12 cellular contexts compared by ENCODE assay signal in the genomic region with DNA sequence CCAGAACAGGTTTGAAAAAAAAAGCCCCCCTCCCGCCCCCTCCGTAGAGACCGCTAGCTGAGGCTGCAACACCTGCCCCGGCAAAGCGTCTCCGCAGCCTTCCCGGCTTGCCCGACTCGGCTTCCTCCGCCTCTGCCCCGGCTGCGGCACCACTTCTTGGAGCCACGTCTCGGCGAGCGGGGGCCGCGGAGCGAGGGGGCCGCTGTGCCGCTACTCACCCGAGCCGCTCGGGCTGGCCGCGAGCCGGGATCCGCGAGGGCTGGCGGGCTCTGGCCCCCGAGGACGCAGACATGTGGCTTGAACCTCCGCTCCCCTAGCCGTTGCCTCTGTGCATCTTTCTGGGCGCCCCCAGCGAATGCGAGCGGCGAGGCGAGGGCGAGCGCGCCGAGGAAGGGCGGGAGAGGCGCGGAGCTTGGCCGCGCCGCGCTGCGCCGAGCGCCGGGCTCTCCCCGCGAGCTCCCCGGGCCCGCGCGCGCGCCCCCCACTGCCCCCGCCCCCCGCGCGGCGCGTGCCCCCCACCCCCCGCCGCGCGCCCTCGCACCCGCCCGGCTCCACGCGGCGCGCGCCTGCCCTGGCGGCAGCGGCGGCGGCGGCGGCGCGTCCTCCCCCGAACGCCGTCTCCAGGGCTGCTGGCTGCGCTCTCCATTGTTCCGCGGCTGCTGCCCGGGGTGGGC.
DNase-seq lines count a peak whose midpoint lies in the region; ATAC-seq, FAIRE-seq and TF ChIP-seq lines count a peak whose summit lies in the region.
"Had no signal": no experiment of that assay in that cellular context is flagged by ENCODE, and none has a peak within 500 bp of the region (broad histone marks: within the 10 kb centered on the region; RNA-seq: fewer than 3 reads in every experiment).

No MANE protein-coding gene starts in this region.

- TF ChIP-seq POLR2A in IMR-90 (IDR thresholded peaks at IDR 0.05; ENCODE audit: low read depth, low read length) (no peak), H1 (IDR thresholded peaks at IDR 0.05; ENCODE audit: control extremely low read depth in 1 of 2, low read depth in 2 of 2, low read length in 2 of 2) (no peak), ovary (IDR thresholded peaks at IDR 0.05) (no peak)

- H3K27me3 ChIP-seq in IMR-90 (ENCODE audit: control insufficient read depth, insufficient read depth, low read length) (peaks cover 26% of the 10 kb centered on the region), H1 (replicated peaks in 1 of 4; ENCODE audit: control insufficient read depth in 3 of 4, extremely low read depth in 1 of 4, insufficient read depth in 3 of 4, low read length in 3 of 4) (peaks cover 13 to 52% (median 40%) of the 10 kb centered on the region in 4 experiments), ovary (no peaks in the 10 kb centered on the region)

- H3K4ac ChIP-seq in IMR-90 (ENCODE audit: low read depth, low read length) (no peak overlapping the region), H1 (replicated peaks; ENCODE audit: insufficient read length, low read depth, low read length) (no peak overlapping the region)

- H3K4me1 ChIP-seq in IMR-90 (ENCODE audit: control insufficient read depth, insufficient read depth, low read length) (no peaks in the 10 kb centered on the region), H1 (replicated peaks in 1 of 4; ENCODE audit: control insufficient read depth in 3 of 4, insufficient read depth in 4 of 4, low read length in 3 of 4) (peaks cover 0 to 4% (median 3%) of the 10 kb centered on the region in 4 experiments; a peak in 3 of 7 replicates), ovary (ENCODE audit: insufficient read depth) (peaks cover 6% of the 10 kb centered on the region)

- H4K8ac ChIP-seq in IMR-90 (ENCODE audit: low read depth in 2 of 2, low read length in 2 of 2) (no peak overlapping the region), H1 (ENCODE audit: extremely low read depth, insufficient read depth, low read length) (no peak overlapping the region; the same call in 1 of the 2 replicates)

- H3K9ac ChIP-seq in IMR-90 (ENCODE audit: low read depth, low read length) (no peak overlapping the region), H1 (replicated peaks in 1 of 4; ENCODE audit: extremely low read depth in 1 of 4, low read depth in 3 of 4, low read length in 3 of 4) (no peak overlapping the region; a peak in 2 of 7 replicates)

- H3K56ac ChIP-seq in IMR-90 (ENCODE audit: extremely low read depth, insufficient read depth, low read length) = no peak overlapping the region
- H3K56ac ChIP-seq in H1 (replicated peaks; ENCODE audit: insufficient read length, low read depth, low read length) = no peak overlapping the region

- in situ Hi-C loops in IMR-90 (cut with MboI; ENCODE audit: low sequenced_read_pairs) = no loop called here

- H3K18ac ChIP-seq in IMR-90 (ENCODE audit: low read depth, low read length) (no peak overlapping the region), H1 (ENCODE audit: extremely low read depth, low read length) (no peak overlapping the region)

- peaks cover 2% of the 10 kb centered on the region for H3K36me3 Mint-ChIP-seq in T-helper 17 cell (ENCODE audit: low read depth)
- H3K36me3 Mint-ChIP-seq in activated T-helper 1 cell treated with anti-CD3 and anti-CD28 coated beads, Interleukin-12 subunit alpha, Interleukin-12 subunit beta, Interleukin-2, Interleukin-4 antibody, amounts not matched to agents 30 ng/mL and 10 ng/mL and 1 ng/mL, durations not matched to agents 14 hours and 24 hours and 36 hours (ENCODE audit: low read depth) = no peaks in the 10 kb centered on the region
- H3K36me3 Mint-ChIP-seq: activated CD4-positive, alpha-beta memory T cell treated with anti-CD3 and anti-CD28 coated beads for 36 hours had no signal

- H2BK5ac ChIP-seq in IMR-90 (ENCODE audit: low read depth, low read length, poor library complexity, severe bottlenecking) = no peak overlapping the region
- no peak overlapping the region for H2BK5ac ChIP-seq in H1 (ENCODE audit: low read depth, low read length)

- no TSS peak for BruUV-seq in IMR-90 (replicated peaks; lab: Mats Ljungman, UMichigan)

- dilution Hi-C loops in IMR-90 (cut with HindIII; ENCODE audit: low sequenced_read_pairs, unreplicated experiment) = no loop called here

- POLR2A ChIA-PET in IMR-90 (lab: Charles Lee; ENCODE audit: unreplicated experiment) = no interaction called here
- POLR2A ChIA-PET in H1 (lab: Charles Lee; ENCODE audit: partially characterized antibody) = no interaction called here

- H2AK5ac ChIP-seq in IMR-90 (ENCODE audit: low read depth, low read length) (no peak overlapping the region), H1 (ENCODE audit: low read depth, low read length) (no peak overlapping the region)

- H4K5ac ChIP-seq in IMR-90 (ENCODE audit: low read depth, low read length) = no peak overlapping the region
- H4K5ac ChIP-seq in H1 (ENCODE audit: insufficient read length, low read depth, low read length) = no peak overlapping the region

- no peak for TF ChIP-seq CTCF in IMR-90 (conservative IDR thresholded peaks at IDR 0.05; ENCODE audit: low read depth, low read length)
- TF ChIP-seq CTCF in H1 (IDR thresholded peaks at IDR 0.05; ENCODE audit: control extremely low read depth in 1 of 3, insufficient read depth in 1 of 3, low read depth in 1 of 3, low read length in 3 of 3) = no peak
- TF ChIP-seq CTCF in ovary (IDR thresholded peaks at IDR 0.05) = no peak

- ATAC-seq in IMR-90 (ENCODE audit: low read depth) (peak; percentile 29; the same call in 1 of the 2 replicates), T-helper 17 cell (no peak), GM21529 (IDR thresholded peaks at IDR 0.05; ENCODE audit: unreplicated experiment) (no peak)
- ATAC-seq: effector memory CD8-positive, alpha-beta T cell; HCT116 had no signal

- H3K23ac ChIP-seq in IMR-90 (ENCODE audit: low read depth, low read length) (no peak overlapping the region), H1 (ENCODE audit: insufficient read length) (no peak overlapping the region)

- H3K14ac ChIP-seq in IMR-90 (replicated peaks; ENCODE audit: low read depth, low read length) = no peak overlapping the region
- no peak overlapping the region for H3K14ac ChIP-seq in H1 (ENCODE audit: insufficient read length)

- H2BK120ac ChIP-seq in IMR-90 (ENCODE audit: low read depth, low read length) (no peak overlapping the region), H1 (replicated peaks; ENCODE audit: low read depth, low read length) (no peak overlapping the region)

- H3K9me3 ChIP-seq in IMR-90 (ENCODE audit: control insufficient read depth, insufficient read depth, low read length) = no peaks in the 10 kb centered on the region
- H3K9me3 ChIP-seq in H1 (ENCODE audit: insufficient read depth in 2 of 2, low read depth in 1 of 2, low read length in 1 of 2) = no peaks in the 10 kb centered on the region
- H3K9me3 ChIP-seq in ovary = no peaks in the 10 kb centered on the region
- no peaks in the 10 kb centered on the region for H3K9me3 ChIP-seq in T-helper 17 cell (ENCODE audit: control insufficient read depth, low read length, poor library complexity, severe bottlenecking)

- H2AK9ac ChIP-seq in IMR-90 (replicated peaks; ENCODE audit: low read depth, low read length, poor library complexity) = no peak overlapping the region

- no peak overlapping the region for H2BK12ac ChIP-seq in H1 (ENCODE audit: low read depth, low read length)

- H3K23me2 ChIP-seq in H1 (ENCODE audit: low read depth, low read length) = peaks cover 9% of the 10 kb centered on the region; the same call in 1 of the 2 replicates

- H4K91ac ChIP-seq in IMR-90 (ENCODE audit: insufficient read depth, low read depth, low read length) (no peak overlapping the region), H1 (replicated peaks; ENCODE audit: insufficient read length, low read length) (no peak overlapping the region)

- no peak overlapping the region for H3K27ac ChIP-seq in IMR-90 (ENCODE audit: insufficient read depth, low read length)
- H3K27ac ChIP-seq in H1 (ENCODE audit: low read depth, low read length) = no peak overlapping the region
- no peak overlapping the region for H3K27ac ChIP-seq in ovary

- H2AFZ ChIP-seq in IMR-90 (replicated peaks; ENCODE audit: low read length, poor library complexity) (peak overlapping the region; percentile 43), H1 (ENCODE audit: low read length) (no peak overlapping the region)

- no peak overlapping the region for H3K4me3 Mint-ChIP-seq in T-helper 17 cell
- no peak overlapping the region for H3K4me3 Mint-ChIP-seq in activated T-helper 1 cell treated with anti-CD3 and anti-CD28 coated beads, Interleukin-12 subunit alpha, Interleukin-12 subunit beta, Interleukin-2, Interleukin-4 antibody, amounts not matched to agents 30 ng/mL and 10 ng/mL and 1 ng/mL, durations not matched to agents 14 hours and 24 hours and 36 hours
- H3K4me3 Mint-ChIP-seq: activated CD4-positive, alpha-beta memory T cell treated with anti-CD3 and anti-CD28 coated beads for 36 hours; effector memory CD8-positive, alpha-beta T cell; stimulated activated naive CD8-positive, alpha-beta T cell treated with anti-CD3 and anti-CD28 coated beads, Interleukin-15, Interleukin-2, amounts not matched to agents 100 ng/mL and 50 ng/mL, for 24 hours had no signal

- no peaks in the 10 kb centered on the region for H3K79me2 ChIP-seq in H1 (ENCODE audit: control insufficient read depth in 1 of 2, insufficient read depth in 2 of 2, low read length in 2 of 2)

- H3K36me3 ChIP-seq in IMR-90 (ENCODE audit: control insufficient read depth, insufficient read depth, low read length) (no peaks in the 10 kb centered on the region), H1 (ENCODE audit: control insufficient read depth in 2 of 4, insufficient read depth in 4 of 4, low read length in 3 of 4) (no peaks in the 10 kb centered on the region), ovary (no peaks in the 10 kb centered on the region)

- TF ChIP-seq RAD21 in IMR-90 (IDR thresholded peaks at IDR 0.05; ENCODE audit: low read length) (no peak), H1 (IDR thresholded peaks at IDR 0.05 in 1 of 2, conservative IDR thresholded peaks at IDR 0.05 in 1 of 2; ENCODE audit: low read depth in 2 of 2, low read length in 2 of 2) (peak in 1 of 2 experiments; percentile 11; a peak in 1 of 4 replicates)

- DNase-seq in COLO668 (lab: John Stamatoyannopoulos, UW; ENCODE audit: unreplicated experiment) (peak; percentile 76), IMR-90 (no peak), H1 (ENCODE audit: low read depth in 1 of 2, low spot score in 2 of 2) (peak in 1 of 2 experiments; percentile 69), ovary (peak in 3 of 5 donors; percentile 21 to 73 (median 39)), T-helper 17 cell (no peak), T-helper 1 cell (no peak)
- no peak for DNase-seq in activated T-helper 1 cell treated with anti-CD3 and anti-CD28 coated beads, Interleukin-12 subunit alpha, Interleukin-12 subunit beta, Interleukin-2, Interleukin-4 antibody, amounts not matched to agents 30 ng/mL and 10 ng/mL and 1 ng/mL, durations not matched to agents 14 hours and 24 hours and 36 hours (ENCODE audit: low spot score)
- DNase-seq: activated CD4-positive, alpha-beta memory T cell treated with anti-CD3 and anti-CD28 coated beads for 36 hours; effector memory CD8-positive, alpha-beta T cell had no signal

- H3K27me3 Mint-ChIP-seq in T-helper 17 cell = peaks cover 59% of the 10 kb centered on the region
- H3K27me3 Mint-ChIP-seq in activated T-helper 1 cell treated with anti-CD3 and anti-CD28 coated beads, Interleukin-12 subunit alpha, Interleukin-12 subunit beta, Interleukin-2, Interleukin-4 antibody, amounts not matched to agents 30 ng/mL and 10 ng/mL and 1 ng/mL, durations not matched to agents 14 hours and 24 hours and 36 hours (ENCODE audit: insufficient read depth) = peaks cover 64% of the 10 kb centered on the region

- WGBS in IMR-90 (ENCODE audit: extremely low coverage in 2 of 2, insufficient read length in 1 of 2), 2 experiments = 2% methylated on average over 19 of the region's 96 CpGs; no CpG with 5 or more reads in 1 of the 2 experiments
- 3% methylated on average over 39 of the region's 96 CpGs; no CpG with 5 or more reads in 1 of the 2 experiments for WGBS in H1 (ENCODE audit: extremely low coverage in 1 of 2, insufficient coverage in 1 of 2, insufficient read length in 1 of 2, insufficient replicate concordance in 2 of 2, low coverage in 1 of 2, low lambda C conversion rate in 2 of 2, missing lambda C conversion rate in 1 of 2), 2 experiments
- 0 to 1% (median 1%) methylated on average over 58 to 79 of the region's 96 CpGs for WGBS in ovary, 3 donors

- H3K4me3 ChIP-seq in IMR-90 (ENCODE audit: insufficient read depth, low read depth, low read length) (no peak overlapping the region), H1 (ENCODE audit: extremely low read depth in 1 of 4, insufficient read depth in 2 of 4, low read depth in 3 of 4, low read length in 4 of 4) (peak overlapping the region; percentile 30 to 72 (median 56)), ovary (peak overlapping the region; percentile 30)

- H3K4me2 ChIP-seq in IMR-90 (ENCODE audit: low read depth, low read length) = no peak overlapping the region; the same call in 1 of the 2 replicates
- peak overlapping the region; percentile 90 to 98 for H3K4me2 ChIP-seq in H1 (ENCODE audit: insufficient read depth in 1 of 2, low read depth in 2 of 2, low read length in 2 of 2)

- no peak overlapping the region for H3K27ac Mint-ChIP-seq in T-helper 17 cell
- no peak overlapping the region for H3K27ac Mint-ChIP-seq in activated T-helper 1 cell treated with anti-CD3 and anti-CD28 coated beads, Interleukin-12 subunit alpha, Interleukin-12 subunit beta, Interleukin-2, Interleukin-4 antibody, amounts not matched to agents 30 ng/mL and 10 ng/mL and 1 ng/mL, durations not matched to agents 14 hours and 24 hours and 36 hours
- H3K27ac Mint-ChIP-seq: activated CD4-positive, alpha-beta memory T cell treated with anti-CD3 and anti-CD28 coated beads for 36 hours; effector memory CD8-positive, alpha-beta T cell; stimulated activated naive CD8-positive, alpha-beta T cell treated with anti-CD3 and anti-CD28 coated beads, Interleukin-15, Interleukin-2, amounts not matched to agents 100 ng/mL and 50 ng/mL, for 24 hours had no signal

- CTCF ChIA-PET in IMR-90 (lab: Yijun Ruan, JAX) = no interaction called here
- CTCF ChIA-PET in H1 (lab: Charles Lee; ENCODE audit: partially characterized antibody) = interaction anchor here (0.7 to 2.0 kb wide), 4 partner anchors 27 to 151 kb away, joined by 3 to 4 read pairs (median 4); no protein-coding TSS in a partner anchor

- H3K9me1 ChIP-seq in IMR-90 (ENCODE audit: insufficient read depth, low read length) = no peaks in the 10 kb centered on the region

- TF ChIP-seq EP300 in H1 (IDR thresholded peaks at IDR 0.05; ENCODE audit: borderline replicate concordance in 1 of 2, low read depth in 2 of 2, low read length in 2 of 2) (no peak), ovary (IDR thresholded peaks at IDR 0.05) (no peak)

- H3K4me1 Mint-ChIP-seq in T-helper 17 cell = peaks cover 3% of the 10 kb centered on the region
- H3K4me1 Mint-ChIP-seq in activated T-helper 1 cell treated with anti-CD3 and anti-CD28 coated beads, Interleukin-12 subunit alpha, Interleukin-12 subunit beta, Interleukin-2, Interleukin-4 antibody, amounts not matched to agents 30 ng/mL and 10 ng/mL and 1 ng/mL, durations not matched to agents 14 hours and 24 hours and 36 hours (ENCODE audit: low read depth) = no peaks in the 10 kb centered on the region

- no peaks in the 10 kb centered on the region for H4K20me1 ChIP-seq in IMR-90 (ENCODE audit: insufficient read depth, low read length)
- no peaks in the 10 kb centered on the region for H4K20me1 ChIP-seq in H1 (replicated peaks in 1 of 2; ENCODE audit: control insufficient read depth in 1 of 2, insufficient read depth in 2 of 2, low read length in 2 of 2)

- no peaks in the 10 kb centered on the region for H3K9me3 Mint-ChIP-seq in activated T-helper 1 cell treated with anti-CD3 and anti-CD28 coated beads, Interleukin-12 subunit alpha, Interleukin-12 subunit beta, Interleukin-2, Interleukin-4 antibody, amounts not matched to agents 30 ng/mL and 10 ng/mL and 1 ng/mL, durations not matched to agents 14 hours and 24 hours and 36 hours
- H3K9me3 Mint-ChIP-seq: activated CD4-positive, alpha-beta memory T cell treated with anti-CD3 and anti-CD28 coated beads for 36 hours; effector memory CD8-positive, alpha-beta T cell had no signal

- H2BK15ac ChIP-seq in IMR-90 (ENCODE audit: low read depth, low read length) = no peak overlapping the region
- H2BK15ac ChIP-seq in H1 (ENCODE audit: low read length) = no peak overlapping the region

- no peak overlapping the region for H2BK20ac ChIP-seq in IMR-90 (ENCODE audit: low read depth, low read length)
- no peak overlapping the region for H2BK20ac ChIP-seq in H1 (ENCODE audit: low read length)

- intact Hi-C loops in IMR-90 (cut with micrococcal nuclease) = no loop called here
- intact Hi-C loops in ovary (cut with DNase I) = loop anchor here in 2 of 4 donors (10.0 kb wide), 2 partner anchors 70 to 150 kb away; no protein-coding TSS in a partner anchor
- intact Hi-C loops in activated T-helper 1 cell treated with anti-CD3 and anti-CD28 coated beads, Interleukin-12 subunit alpha, Interleukin-12 subunit beta, Interleukin-2, Interleukin-4 antibody, amounts not matched to agents 30 ng/mL and 10 ng/mL and 1 ng/mL, durations not matched to agents 14 hours and 24 hours and 36 hours (cut with micrococcal nuclease) = no loop called here

- no peaks in the 10 kb centered on the region for H3K79me1 ChIP-seq in IMR-90 (ENCODE audit: low read depth in 1 of 2, low read length in 2 of 2)
- H3K79me1 ChIP-seq in H1 (ENCODE audit: low read depth, low read length) = no peaks in the 10 kb centered on the region

- no peak for FAIRE-seq in H1 (lab: Jason Lieb, UNC)

Comparison
In these comparisons a context has a peak if more than half of its experiments do, and no peak if none do; other contexts are left out.
1. DNase-seq: peak in COLO668 (single experiment) and ovary (3 of 5); none in IMR-90 (single experiment), T-helper 17 cell (0 of 3), T-helper 1 cell (0 of 5) and activated T-helper 1 cell treated with anti-CD3 and anti-CD28 coated beads, Interleukin-12 subunit alpha, Interleukin-12 subunit beta, Interleukin-2, Interleukin-4 antibody, amounts not matched to agents 30 ng/mL and 10 ng/mL and 1 ng/mL, durations not matched to agents 14 hours and 24 hours and 36 hours (single experiment).